ENCODE assay signal across 8 cellular contexts in the genomic region with DNA sequence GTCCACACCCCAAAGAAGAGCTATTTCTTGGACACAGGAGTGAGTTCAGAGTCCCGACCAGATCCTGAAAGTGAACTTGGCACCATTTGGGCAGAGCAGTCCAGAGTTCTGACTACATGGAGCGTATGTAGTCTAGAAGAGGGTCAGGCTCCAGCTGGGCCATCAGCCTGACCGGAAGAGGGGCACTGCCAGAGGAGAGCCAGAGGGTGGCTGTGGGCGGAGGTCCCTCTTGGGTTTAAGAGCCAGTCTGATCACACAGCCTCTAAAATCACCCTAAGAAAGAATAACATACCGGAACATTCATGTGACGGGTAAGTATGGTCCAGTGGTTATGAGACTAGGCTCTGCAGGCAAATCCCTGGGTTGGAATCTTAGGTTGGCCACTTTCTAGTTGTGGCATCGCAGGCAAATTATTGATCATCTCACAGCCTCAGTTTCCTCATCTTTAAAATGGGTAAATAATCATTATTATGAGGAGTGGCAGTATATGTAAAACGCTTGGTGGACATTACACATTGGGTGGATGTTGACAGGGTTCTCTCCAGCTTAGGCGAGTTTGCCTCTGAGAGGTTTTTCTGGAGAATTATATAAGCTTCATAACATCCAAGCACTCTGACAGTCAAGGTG. TPM values are rescaled to one million over a fixed set of nuclear protein-coding genes. Genes with fewer than 3 reads are reported as not detected.
A peak's percentile ranks its signal among the peaks of the same experiment; 100 is the strongest.
DNase-seq lines count a peak whose midpoint lies in the region; ATAC-seq and TF ChIP-seq lines count a peak whose summit lies in the region.

No MANE protein-coding gene starts in this region.

- no peak for ATAC-seq in stimulated activated naive CD8-positive, alpha-beta T cell treated with anti-CD3 and anti-CD28 coated beads, Interleukin-15, Interleukin-2, amounts not matched to agents 100 U/mL and 50 U/mL, for 24 hours
- ATAC-seq in GM18870 (IDR thresholded peaks at IDR 0.05; ENCODE audit: unreplicated experiment) (no peak), HG02763 (IDR thresholded peaks at IDR 0.05; ENCODE audit: unreplicated experiment) (no peak)

- no peaks in the 10 kb centered on the region for H3K36me3 ChIP-seq in muscle layer of duodenum (ENCODE audit: control insufficient read depth in 1 of 2, insufficient read depth in 2 of 2, low read length in 2 of 2)

- DNase-seq in stimulated activated naive CD8-positive, alpha-beta T cell treated with anti-CD3 and anti-CD28 coated beads, Interleukin-15, Interleukin-2, amounts not matched to agents 100 U/mL and 50 U/mL, for 24 hours = no peak
- DNase-seq in chondrocyte (ENCODE audit: low spot score) (no peak), Ammon's horn (ENCODE audit: low spot score) (no peak), NCI-H1092 (lab: John Stamatoyannopoulos, UW) (no peak)

- H3K36me3 Mint-ChIP-seq in stimulated activated naive CD8-positive, alpha-beta T cell treated with anti-CD3 and anti-CD28 coated beads, Interleukin-15, Interleukin-2, amounts not matched to agents 100 ng/mL and 50 ng/mL, for 24 hours (ENCODE audit: low read depth) = peaks cover 13% of the 10 kb centered on the region
- H3K36me3 Mint-ChIP-seq in chondrocyte (ENCODE audit: low read depth) = no peaks in the 10 kb centered on the region

- no peaks in the 10 kb centered on the region for H3K27me3 ChIP-seq in muscle layer of duodenum (ENCODE audit: low read depth, low read length)

- no peaks in the 10 kb centered on the region for H3K9me3 ChIP-seq in muscle layer of duodenum (ENCODE audit: control insufficient read depth in 1 of 2, low read length in 2 of 2)

- H3K4me3 Mint-ChIP-seq in stimulated activated naive CD8-positive, alpha-beta T cell treated with anti-CD3 and anti-CD28 coated beads, Interleukin-15, Interleukin-2, amounts not matched to agents 100 ng/mL and 50 ng/mL, for 24 hours = peak overlapping the region; percentile 95
- peak overlapping the region; percentile 96 for H3K4me3 Mint-ChIP-seq in chondrocyte (ENCODE audit: unreplicated experiment)

- no peaks in the 10 kb centered on the region for H3K27me3 Mint-ChIP-seq in stimulated activated naive CD8-positive, alpha-beta T cell treated with anti-CD3 and anti-CD28 coated beads, Interleukin-15, Interleukin-2, amounts not matched to agents 100 ng/mL and 50 ng/mL, for 24 hours
- no peaks in the 10 kb centered on the region for H3K27me3 Mint-ChIP-seq in chondrocyte (ENCODE audit: low read depth)

- H3K4me1 Mint-ChIP-seq in stimulated activated naive CD8-positive, alpha-beta T cell treated with anti-CD3 and anti-CD28 coated beads, Interleukin-15, Interleukin-2, amounts not matched to agents 100 ng/mL and 50 ng/mL, for 24 hours (ENCODE audit: low read depth) = peaks cover 25% of the 10 kb centered on the region
- peaks cover 24% of the 10 kb centered on the region for H3K4me1 Mint-ChIP-seq in chondrocyte (ENCODE audit: low read depth)

- peak overlapping the region; percentile 88 to 92 for H3K4me3 ChIP-seq in muscle layer of duodenum (ENCODE audit: low read depth in 1 of 2, low read length in 2 of 2)

- peak overlapping the region; percentile 94 for H3K27ac Mint-ChIP-seq in stimulated activated naive CD8-positive, alpha-beta T cell treated with anti-CD3 and anti-CD28 coated beads, Interleukin-15, Interleukin-2, amounts not matched to agents 100 ng/mL and 50 ng/mL, for 24 hours
- H3K27ac Mint-ChIP-seq in chondrocyte (ENCODE audit: unreplicated experiment) = peak overlapping the region; percentile 98

- H3K27ac ChIP-seq in muscle layer of duodenum (ENCODE audit: low read length) = peak overlapping the region; percentile 95

- H3K4me1 ChIP-seq in muscle layer of duodenum (ENCODE audit: control insufficient read depth in 1 of 2, insufficient read depth in 2 of 2, low read length in 2 of 2) = peaks cover 2 to 4% of the 10 kb centered on the region in 2 donors

- TF ChIP-seq CTCF in chondrocyte (IDR thresholded peaks at IDR 0.05) = no peak

- no peaks in the 10 kb centered on the region for H3K9me3 Mint-ChIP-seq in stimulated activated naive CD8-positive, alpha-beta T cell treated with anti-CD3 and anti-CD28 coated beads, Interleukin-15, Interleukin-2, amounts not matched to agents 100 ng/mL and 50 ng/mL, for 24 hours
- H3K9me3 Mint-ChIP-seq in chondrocyte (ENCODE audit: low read depth) = no peaks in the 10 kb centered on the region

RNA-seq across cellular contexts. Expression of a gene that starts 2.1 kb away (rescaled TPM):
- 10.6 to 12.3 TPM (median 11.0 TPM) in 3 replicates for total RNA-seq in chondrocyte
